In the genomic region with DNA sequence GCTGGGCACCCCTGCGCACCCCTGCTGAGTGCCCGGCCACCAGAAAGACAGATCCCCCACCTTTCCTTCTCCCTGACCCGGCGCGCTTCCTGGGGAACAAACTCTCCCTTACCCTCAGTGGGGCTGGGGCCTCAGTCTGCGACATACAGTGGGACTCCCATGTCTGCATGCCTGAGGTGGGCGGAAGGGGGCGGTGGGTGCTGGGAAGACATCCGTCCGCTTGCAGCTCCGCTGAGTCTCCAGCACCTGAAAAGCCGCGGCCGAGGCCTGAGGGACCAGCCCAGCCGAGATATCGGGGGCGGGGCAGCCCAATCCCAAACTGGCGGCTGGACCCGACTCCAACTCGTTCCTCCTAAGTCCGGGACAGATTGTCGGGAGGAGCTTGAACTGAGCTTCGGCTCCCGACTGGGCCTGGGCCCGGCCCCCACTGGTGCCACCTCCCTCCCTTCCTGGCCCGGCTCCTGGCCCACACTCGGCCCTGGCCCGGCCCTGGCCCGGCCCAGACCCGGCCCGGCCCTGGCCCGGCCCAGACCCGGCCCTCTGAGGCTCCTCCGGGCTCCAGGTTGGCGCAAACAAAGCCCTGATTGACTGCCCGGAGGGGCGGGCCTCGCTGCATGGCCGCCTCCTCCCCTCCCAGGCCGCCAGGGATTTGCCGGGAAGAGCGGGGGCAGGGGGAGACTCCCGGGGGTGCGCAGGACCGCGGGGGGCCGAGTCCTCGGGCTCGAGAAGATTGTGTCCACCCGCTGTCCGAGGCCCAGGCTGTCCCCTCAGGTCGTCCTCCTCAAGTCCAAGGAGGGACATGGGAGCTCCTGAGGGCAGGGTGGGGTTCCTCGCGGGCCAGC, we compare ENCODE assay signal across 8 cellular contexts. TPM values are rescaled to one million over a fixed set of nuclear protein-coding genes. Genes with fewer than 3 reads are reported as not detected.
DNase-seq lines count a peak whose midpoint lies in the region; ATAC-seq and TF ChIP-seq lines count a peak whose summit lies in the region.

No MANE protein-coding gene starts in this region.

- H3K27me3 Mint-ChIP-seq in immature natural killer cell (ENCODE audit: low read depth in 3 of 3), result peaks cover 9 to 26% (median 16%) of the 10 kb centered on the region in 3 donors

- H3K9me3 Mint-ChIP-seq in immature natural killer cell, result no peaks in the 10 kb centered on the region

- peak; percentile 62 to 74 for ATAC-seq in gastrocnemius medialis
- ATAC-seq in HG02763 (IDR thresholded peaks at IDR 0.05; ENCODE audit: unreplicated experiment), result no peak

- H3K36me3 ChIP-seq in SJSA1 (no peaks in the 10 kb centered on the region), gastrocnemius medialis (no peaks in the 10 kb centered on the region)

- in situ Hi-C loops in gastrocnemius medialis (cut with MboI; ENCODE audit: low sequenced_read_pairs in 4 of 4), result no loop called here

- H3K9me3 ChIP-seq in SJSA1 (replicated peaks), result no peaks in the 10 kb centered on the region
- no peaks in the 10 kb centered on the region for H3K9me3 ChIP-seq in gastrocnemius medialis

- H3K4me3 Mint-ChIP-seq in immature natural killer cell, result peak overlapping the region; percentile 75 to 83 (median 81)

- H3K27ac ChIP-seq in SJSA1 (peak overlapping the region; percentile 73), gastrocnemius medialis (peak overlapping the region; percentile 76 to 83 (median 80))

- H3K27me3 ChIP-seq in SJSA1 (replicated peaks) (no peaks in the 10 kb centered on the region), gastrocnemius medialis (peaks cover 0 to 2% (median 0%) of the 10 kb centered on the region in 3 donors)

- no peaks in the 10 kb centered on the region for H3K36me3 Mint-ChIP-seq in immature natural killer cell

- intact Hi-C loops in gastrocnemius medialis (cut with DNase I; ENCODE audit: low total_unique reads), result loop anchor here (1.0 to 5.0 kb wide), 3 partner anchors 116 to 192 kb away; partner anchors contain the start of gene RLIM

- H3K4me3 ChIP-seq in SJSA1 (peak overlapping the region; percentile 55), gastrocnemius medialis (peak overlapping the region; percentile 55 to 61 (median 58))

- H3K27ac Mint-ChIP-seq in immature natural killer cell, result no peak overlapping the region

- TF ChIP-seq CTCF in gastrocnemius medialis (IDR thresholded peaks at IDR 0.05 in 4 of 5, conservative IDR thresholded peaks at IDR 0.05 in 1 of 5), result no peak

- DNase-seq in NCI-H2196 (lab: John Stamatoyannopoulos, UW; ENCODE audit: unreplicated experiment), result peak; percentile 10
- DNase-seq in NCI-H2196 treated with DMSO at 0.1 percent for 48 hours (lab: John Stamatoyannopoulos, UW; ENCODE audit: unreplicated experiment), result no peak
- DNase-seq in SJSA1 (ENCODE audit: low read depth in 1 of 2, low spot score in 2 of 2), result peak; percentile 56 to 59
- DNase-seq in cerebellar cortex (ENCODE audit: low spot score), result peak; percentile 74
- DNase-seq in immature natural killer cell, result peak in 2 of 3 donors; percentile 3 to 10
- peak; percentile 19 to 28 for DNase-seq in gastrocnemius medialis
- DNase-seq in cerebellar nuclear complex (lab: John Stamatoyannopoulos, UW), result no peak

- TF ChIP-seq POLR2A in gastrocnemius medialis (IDR thresholded peaks at IDR 0.05), result peak in 1 of 2 donors; percentile 30

- H3K4me1 ChIP-seq in SJSA1 (replicated peaks) (peaks cover 14% of the 10 kb centered on the region), gastrocnemius medialis (peaks cover 3 to 8% of the 10 kb centered on the region in 2 donors)

- peaks cover 10 to 17% of the 10 kb centered on the region in 2 donors for H3K4me1 Mint-ChIP-seq in immature natural killer cell

RNA-seq across cellular contexts. Expression of gene SLC16A2, which starts 0.9 kb away (rescaled TPM):
- total RNA-seq in SJSA1 (2014; rRNA removed; shearing (Covaris generic)), result 11.9 and 14.1 TPM in 2 replicates
- under 1 TPM in 2 of 3 donors, not detected in 1; 0.06 to 0.07 TPM for polyA plus RNA-seq in immature natural killer cell
- 1 to 10 TPM; 1.3 to 2.4 (median 2.1) TPM for total RNA-seq in gastrocnemius medialis

Comparison
In these comparisons a context has a peak if more than half of its experiments do, and no peak if none do; other contexts are left out.
1. DNase-seq: peak in NCI-H2196 (single experiment), SJSA1 (2 of 2), cerebellar cortex (single experiment), immature natural killer cell (2 of 3) and gastrocnemius medialis (2 of 2); none in NCI-H2196 treated with DMSO at 0.1 percent for 48 hours (single experiment) and cerebellar nuclear complex (0 of 2).